ENCODE assay signal across 8 cellular contexts in the genomic region with DNA sequence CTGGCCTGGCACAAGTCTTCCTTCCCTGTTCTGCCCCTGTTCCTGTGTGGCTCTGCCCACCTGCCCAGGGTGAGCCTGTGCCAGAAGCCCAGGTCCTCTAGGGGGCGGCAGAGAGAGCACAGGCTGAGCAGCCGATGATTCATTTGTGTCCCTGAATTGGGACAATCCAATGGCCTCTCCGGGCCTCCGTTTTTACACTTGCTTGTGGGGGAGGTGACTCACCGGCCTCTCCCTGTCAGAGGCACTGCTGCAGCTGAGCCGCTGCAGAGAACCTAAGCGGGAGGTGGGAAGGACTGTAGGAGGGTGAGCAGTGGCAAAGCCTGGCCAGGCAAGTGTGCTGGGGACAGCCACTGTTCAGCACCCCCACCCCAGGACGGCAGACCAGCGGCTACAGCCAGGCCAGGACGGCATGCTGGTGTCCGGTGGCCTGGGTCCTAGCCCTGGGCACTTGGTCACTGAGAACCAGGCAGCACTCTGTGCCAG.
A peak's percentile ranks its signal among the peaks of the same experiment; 100 is the strongest.
DNase-seq lines count a peak whose midpoint lies in the region; ATAC-seq and TF ChIP-seq lines count a peak whose summit lies in the region.

No MANE protein-coding gene starts in this region.

- no peak overlapping the region for H3K27ac Mint-ChIP-seq in Calu3 (ENCODE audit: unreplicated experiment)

- TF ChIP-seq RAD21 in neural cell (conservative IDR thresholded peaks at IDR 0.05) = peak; percentile 35

- no TSS peak for BruUV-seq in Calu3 (replicated peaks; lab: Mats Ljungman, UMichigan)

- no peaks in the 10 kb centered on the region for H3K9me3 ChIP-seq in NT2/D1 (ENCODE audit: insufficient read depth, low read length)
- no peaks in the 10 kb centered on the region for H3K9me3 ChIP-seq in neural cell (ENCODE audit: low read length)
- H3K9me3 ChIP-seq in subcutaneous abdominal adipose tissue (ENCODE audit: control insufficient read depth in 5 of 5, low read length in 5 of 5) = no peaks in the 10 kb centered on the region

- H3K27me3 Mint-ChIP-seq in Calu3 (ENCODE audit: unreplicated experiment) = peaks cover 13% of the 10 kb centered on the region

- intact Hi-C loops in Calu3 (cut with micrococcal nuclease; ENCODE audit: unreplicated experiment) = loop anchor here (2.0 kb wide), 1 partner anchor 238 kb away; no protein-coding TSS in a partner anchor

- H3K36me3 ChIP-seq in NT2/D1 (ENCODE audit: insufficient read depth, insufficient read length, low read length) (no peaks in the 10 kb centered on the region), neural cell (ENCODE audit: insufficient read depth, low read length) (no peaks in the 10 kb centered on the region), subcutaneous abdominal adipose tissue (ENCODE audit: control insufficient read depth in 5 of 5, insufficient read depth in 5 of 5, low read length in 5 of 5) (no peaks in the 10 kb centered on the region)

- peak; percentile 94 for TF ChIP-seq CTCF in Calu3 (IDR thresholded peaks at IDR 0.05; ENCODE audit: unreplicated experiment)
- TF ChIP-seq CTCF in neural cell (IDR thresholded peaks at IDR 0.05; ENCODE audit: poor library complexity, severe bottlenecking) = peak; percentile 67

- peak overlapping the region; percentile 20 for H3K4me3 Mint-ChIP-seq in Calu3 (ENCODE audit: low read depth, unreplicated experiment)

- no peaks in the 10 kb centered on the region for H3K36me3 Mint-ChIP-seq in Calu3 (ENCODE audit: insufficient read depth, unreplicated experiment)

- no peaks in the 10 kb centered on the region for H4K20me1 ChIP-seq in neural cell (ENCODE audit: insufficient read depth)

- H3K4me1 ChIP-seq in NT2/D1 (ENCODE audit: insufficient read depth, insufficient read length) (peaks cover 16% of the 10 kb centered on the region), subcutaneous abdominal adipose tissue (ENCODE audit: control insufficient read depth in 5 of 5, insufficient read depth in 5 of 5, low read length in 5 of 5) (peaks cover 1 to 33% (median 25%) of the 10 kb centered on the region in 5 donors)

- H3K4me1 Mint-ChIP-seq in Calu3 (ENCODE audit: low read depth, unreplicated experiment) = no peaks in the 10 kb centered on the region

- H3K9ac ChIP-seq in NT2/D1 (ENCODE audit: insufficient read length, low read depth) (peak overlapping the region; percentile 44), neural cell (ENCODE audit: low read length) (no peak overlapping the region), subcutaneous abdominal adipose tissue (ENCODE audit: low read length in 5 of 5) (no peak overlapping the region)

- peaks cover 7% of the 10 kb centered on the region for H3K27me3 ChIP-seq in NT2/D1 (ENCODE audit: insufficient read depth, insufficient read length)
- H3K27me3 ChIP-seq in neural cell (ENCODE audit: insufficient read depth, low read depth, low read length) = no peaks in the 10 kb centered on the region
- H3K27me3 ChIP-seq in subcutaneous abdominal adipose tissue (ENCODE audit: control insufficient read depth in 5 of 5, insufficient read depth in 4 of 5, low read length in 5 of 5) = peaks cover 3 to 10% (median 6%) of the 10 kb centered on the region in 5 donors

- H3F3A ChIP-seq in neural cell (ENCODE audit: insufficient read depth, low read length, poor library complexity, severe bottlenecking) = no peaks in the 10 kb centered on the region

- H3K9me3 Mint-ChIP-seq in Calu3 (ENCODE audit: low read depth, unreplicated experiment) = no peaks in the 10 kb centered on the region

- H3K79me2 ChIP-seq in neural cell (replicated peaks; ENCODE audit: insufficient read depth, low read length) = no peaks in the 10 kb centered on the region

- H3K9me2 ChIP-seq in neural cell (ENCODE audit: insufficient read depth, low read length) = no peaks in the 10 kb centered on the region

- no peak for TF ChIP-seq EP300 in neural cell (conservative IDR thresholded peaks at IDR 0.05; ENCODE audit: poor library complexity, severe bottlenecking)

- H3K27ac ChIP-seq in neural cell (ENCODE audit: low read length) = no peak overlapping the region
- no peak overlapping the region for H3K27ac ChIP-seq in subcutaneous abdominal adipose tissue (ENCODE audit: low read depth, low read length)

- H3K4me3 ChIP-seq in NT2/D1 (ENCODE audit: insufficient read length, low read depth) (no peak overlapping the region), neural cell (ENCODE audit: low read length) (no peak overlapping the region), subcutaneous abdominal adipose tissue (ENCODE audit: low read depth in 1 of 5, low read length in 5 of 5) (peak overlapping the region in 3 of 5 donors; percentile 34 to 55 (median 50))

- CTCF ChIA-PET in Calu3 (lab: Charles Lee) = no interaction called here

- no peak overlapping the region for H2AFZ ChIP-seq in neural cell (ENCODE audit: low read depth, low read length)

- H3K4me2 ChIP-seq in neural cell (ENCODE audit: low read length) = no peak overlapping the region

- ATAC-seq in GM21526 (IDR thresholded peaks at IDR 0.05; ENCODE audit: low FRiP score, unreplicated experiment) = peak; percentile 64

- DNase-seq in Calu3 (peak; percentile 95), HUDEP-2 (lab: John Stamatoyannopoulos, UW; ENCODE audit: unreplicated experiment in 76 of 76) (peak in 72 of 76 experiments; percentile 6 to 84 (median 59)), NT2/D1 (ENCODE audit: low read depth, low spot score) (peak; percentile 82), activated T-cell treated with anti-CD3 and anti-CD28 coated beads for 4 hours (peak; percentile 37), fibroblast of peridontal ligament (ENCODE audit: extremely low read depth) (peak; percentile 37)

TF ChIP-seq in neural cell, 6 proteins besides CTCF, POLR2A, EP300 and RAD21:
- TF ChIP-seq SMC3 (conservative IDR thresholded peaks at IDR 0.05; ENCODE audit: poor library complexity) = peak; percentile 16
- no peak for TF ChIP-seq REST (IDR thresholded peaks at IDR 0.05; ENCODE audit: borderline replicate concordance)

Comparison
In these comparisons a context has a peak if more than half of its experiments do, and no peak if none do; other contexts are left out.
1. DNase-seq: peak in every context shown above with its lines; median percentile 95 in Calu3; 82 in NT2/D1; 59 in HUDEP-2; 37 in activated T-cell treated with anti-CD3 and anti-CD28 coated beads for 4 hours; 37 in fibroblast of peridontal ligament.
2. H3K4me3 ChIP-seq: peak in subcutaneous abdominal adipose tissue (3 of 5); none in NT2/D1 (single experiment) and neural cell (single experiment).